ENCODE assay signal across 1 cellular context in genomic region chr1:16648250-16648649, GRCh38.
TF ChIP-seq lines count a peak whose summit lies in the region.

No MANE protein-coding gene starts in this region.

TF ChIP-seq in K562, 482 proteins besides CTCF, POLR2A, EP300 and RAD21:
- TF ChIP-seq, protein P1, sequence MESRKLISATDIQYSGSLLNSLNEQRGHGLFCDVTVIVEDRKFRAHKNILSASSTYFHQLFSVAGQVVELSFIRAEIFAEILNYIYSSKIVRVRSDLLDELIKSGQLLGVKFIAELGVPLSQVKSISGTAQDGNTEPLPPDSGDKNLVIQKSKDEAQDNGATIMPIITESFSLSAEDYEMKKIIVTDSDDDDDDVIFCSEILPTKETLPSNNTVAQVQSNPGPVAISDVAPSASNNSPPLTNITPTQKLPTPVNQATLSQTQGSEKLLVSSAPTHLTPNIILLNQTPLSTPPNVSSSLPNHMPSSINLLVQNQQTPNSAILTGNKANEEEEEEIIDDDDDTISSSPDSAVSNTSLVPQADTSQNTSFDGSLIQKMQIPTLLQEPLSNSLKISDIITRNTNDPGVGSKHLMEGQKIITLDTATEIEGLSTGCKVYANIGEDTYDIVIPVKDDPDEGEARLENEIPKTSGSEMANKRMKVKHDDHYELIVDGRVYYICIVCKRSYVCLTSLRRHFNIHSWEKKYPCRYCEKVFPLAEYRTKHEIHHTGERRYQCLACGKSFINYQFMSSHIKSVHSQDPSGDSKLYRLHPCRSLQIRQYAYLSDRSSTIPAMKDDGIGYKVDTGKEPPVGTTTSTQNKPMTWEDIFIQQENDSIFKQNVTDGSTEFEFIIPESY (CRISPR knock-in tag; IDR thresholded peaks at IDR 0.05): 0 out of 2 replicates have a peak, but pooled peaks have one; percentile 51
